Comparison of ENCODE assay signal across 19 cellular contexts in genomic region chr1:235759336-235759735, GRCh38.
"Had no signal": no experiment of that assay in that cellular context is flagged by ENCODE, and none has a peak within 500 bp of the region (broad histone marks: within the 10 kb centered on the region; RNA-seq: fewer than 3 reads in every experiment).

No MANE protein-coding gene starts in this region.

- H3K27me3 Mint-ChIP-seq: activated CD4-positive, alpha-beta T cell treated with anti-CD3 and anti-CD28 coated beads for 36 hours; progenitor cell of endocrine pancreas had no signal

- H3K4me1 Mint-ChIP-seq: activated CD4-positive, alpha-beta T cell treated with anti-CD3 and anti-CD28 coated beads for 36 hours; stimulated activated effector memory CD8-positive, alpha-beta T cell treated with anti-CD3 and anti-CD28 coated beads, Interleukin-12 subunit alpha, Interleukin-12 subunit beta, amount 100 ng/mL, for 72 hours had no signal

- H3K4me3 Mint-ChIP-seq: activated CD4-positive, alpha-beta T cell treated with anti-CD3 and anti-CD28 coated beads for 36 hours; activated T-cell treated with anti-CD3 and anti-CD28 coated beads, Interleukin-2, amount 50 U/mL, for 72 hours; nephron progenitor cell; stimulated activated effector memory CD8-positive, alpha-beta T cell treated with anti-CD3 and anti-CD28 coated beads, Interleukin-12 subunit alpha, Interleukin-12 subunit beta, amount 100 ng/mL, for 72 hours had no signal

- H3K27ac Mint-ChIP-seq: activated CD4-positive, alpha-beta T cell treated with anti-CD3 and anti-CD28 coated beads for 36 hours; activated naive CD4-positive, alpha-beta T cell treated with anti-CD3 and anti-CD28 coated beads, Interleukin-2, amount 50 U/mL, for 72 hours; activated T-cell treated with anti-CD3 and anti-CD28 coated beads, Interleukin-2, amount 50 U/mL, for 72 hours; nephron progenitor cell; progenitor cell of endocrine pancreas; stimulated activated effector memory CD8-positive, alpha-beta T cell treated with anti-CD3 and anti-CD28 coated beads, Interleukin-12 subunit alpha, Interleukin-12 subunit beta, amount 100 ng/mL, for 72 hours had no signal

- H3K9me3 Mint-ChIP-seq: activated naive CD4-positive, alpha-beta T cell treated with anti-CD3 and anti-CD28 coated beads, Interleukin-2, amount 50 U/mL, for 72 hours; activated T-cell treated with anti-CD3 and anti-CD28 coated beads, Interleukin-2, amount 50 U/mL, for 72 hours; nephron progenitor cell; stimulated activated effector memory CD8-positive, alpha-beta T cell treated with anti-CD3 and anti-CD28 coated beads, Interleukin-12 subunit alpha, Interleukin-12 subunit beta, amount 100 ng/mL, for 72 hours had no signal

- FAIRE-seq: frontal cortex had no signal

- ATAC-seq: activated CD4-positive, alpha-beta T cell treated with anti-CD3 and anti-CD28 coated beads for 36 hours; activated naive CD4-positive, alpha-beta T cell treated with anti-CD3 and anti-CD28 coated beads, Interleukin-2, amount 50 U/mL, for 72 hours; activated T-cell treated with anti-CD3 and anti-CD28 coated beads, Interleukin-2, amount 50 U/mL, for 72 hours; stimulated activated effector memory CD8-positive, alpha-beta T cell treated with anti-CD3 and anti-CD28 coated beads, Interleukin-12 subunit alpha, Interleukin-12 subunit beta, amount 100 ng/mL, for 72 hours; upper lobe of right lung had no signal

- DNase-seq: activated CD4-positive, alpha-beta T cell treated with anti-CD3 and anti-CD28 coated beads for 36 hours; activated CD4-positive, alpha-beta T cell treated with anti-CD3 and anti-CD28 coated beads, Interleukin-2, amount 50 U/mL, for 4 hours; activated CD4-positive, CD25-positive, alpha-beta regulatory T cell; activated naive CD4-positive, alpha-beta T cell; activated T-cell treated with anti-CD3 and anti-CD28 coated beads for 4 hours; activated T-cell treated with anti-CD3 and anti-CD28 coated beads, Interleukin-2, amount 50 U/mL, for 72 hours; central memory CD4-positive, alpha-beta T cell; effector memory CD4-positive, alpha-beta T cell; glutamatergic neuron; islet precursor cell; left ventricle myocardium inferior; nephron progenitor cell; stimulated activated CD4-positive, alpha-beta T cell treated with anti-CD3 and anti-CD28 coated beads, Interleukin-4, amount 100 ng/mL, for 24 hours; stomach; upper lobe of right lung had no signal
